Comparison of ENCODE assay signal across 8 cellular contexts in the genomic region with DNA sequence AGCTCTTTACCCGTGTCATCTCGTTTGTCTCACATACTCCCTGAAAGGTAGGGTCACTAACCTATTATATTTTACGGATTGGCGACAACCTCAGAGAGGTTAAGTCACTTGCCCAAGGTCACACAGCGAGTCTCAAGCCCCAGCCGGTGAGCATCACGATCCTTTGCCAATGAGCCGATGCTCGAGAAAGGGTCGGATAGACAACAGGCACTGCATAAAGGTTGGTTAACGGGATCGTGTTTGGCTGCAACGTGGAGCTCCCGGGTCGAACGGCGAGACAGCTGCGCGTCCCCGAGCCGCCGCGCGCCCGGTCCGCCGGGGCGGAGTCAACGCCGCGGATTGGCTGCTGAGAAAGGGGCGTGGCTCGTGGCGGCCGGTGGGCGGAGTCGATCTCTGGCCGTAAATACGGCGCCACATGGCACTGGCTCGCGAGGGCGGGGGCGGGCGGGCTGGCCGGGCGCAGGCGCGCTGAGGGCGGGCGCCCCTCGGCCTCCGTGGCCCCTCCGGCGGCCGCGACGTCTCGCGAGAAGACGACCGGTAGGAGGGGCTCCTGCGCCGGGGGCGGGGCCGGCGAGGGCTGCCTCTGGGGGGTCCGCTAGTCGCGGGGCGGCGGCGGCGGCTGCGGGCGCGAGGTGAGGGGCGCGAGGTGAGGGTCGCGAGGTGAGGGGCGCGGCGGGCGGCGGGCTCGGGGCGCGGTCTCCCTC. TPM values are rescaled to one million over a fixed set of nuclear protein-coding genes. Genes with fewer than 3 reads are reported as not detected.
DNase-seq lines count a peak whose midpoint lies in the region; ATAC-seq and TF ChIP-seq lines count a peak whose summit lies in the region.

A gene (plus strand): TSS at position 598 of the 704 bp plus-strand sequence. CDS start 29,029 bp downstream, outside the sequence.

- no peaks in the 10 kb centered on the region for H3K36me3 ChIP-seq in transverse colon

- H3K27me3 Mint-ChIP-seq in T-helper 17 cell = no peaks in the 10 kb centered on the region

- TF ChIP-seq CTCF in GM10266 (IDR thresholded peaks at IDR 0.05; ENCODE audit: control insufficient read depth, insufficient read depth, low read depth, missing control alignments) = no peak
- TF ChIP-seq CTCF in transverse colon (IDR thresholded peaks at IDR 0.05) = no peak

- no peak for TF ChIP-seq EP300 in transverse colon (IDR thresholded peaks at IDR 0.05; ENCODE audit: low read depth)

- no peaks in the 10 kb centered on the region for H3K36me3 Mint-ChIP-seq in T-helper 17 cell (ENCODE audit: low read depth)

- peak within 1 kb of the TSS; percentile 81 to 87 (median 86) for H3K27ac ChIP-seq in transverse colon

- intact Hi-C loops in left cardiac atrium (cut with DNase I) (no loop called here), posterior cingulate gyrus (cut with DNase I) (no loop called here), transverse colon (cut with DNase I; ENCODE audit: low total_unique reads) (no loop called here)

- no peaks in the 10 kb centered on the region for H3K9me3 ChIP-seq in T-helper 17 cell (ENCODE audit: control insufficient read depth, low read length, poor library complexity, severe bottlenecking)
- H3K9me3 ChIP-seq in transverse colon = no peaks in the 10 kb centered on the region

- peak within 1 kb of the TSS; percentile 97 for H3K27ac Mint-ChIP-seq in T-helper 17 cell

- ATAC-seq in HG02798 (IDR thresholded peaks at IDR 0.05; ENCODE audit: poor library complexity, unreplicated experiment) (peak; percentile 68), T-helper 17 cell (peak; percentile 83), left cardiac atrium (peak; percentile 87 to 93)

- peak within 1 kb of the TSS; percentile 90 for H3K4me3 Mint-ChIP-seq in T-helper 17 cell

- no peaks in the 10 kb centered on the region for H3K27me3 ChIP-seq in transverse colon

- peaks cover 4 to 34% (median 23%) of the 10 kb centered on the region in 4 donors for H3K4me1 ChIP-seq in transverse colon

- DNase-seq in GM10266 (ENCODE audit: extremely low spot score) = peak; percentile 99
- peak; percentile 93 for DNase-seq in NCI-H146 (lab: John Stamatoyannopoulos, UW)
- DNase-seq in T-helper 17 cell = peak; percentile 93 to 94 (median 94)
- DNase-seq in amygdala (lab: John Stamatoyannopoulos, UW) = peak; percentile 52 to 96 (median 90)
- DNase-seq in left cardiac atrium = peak; percentile 95
- peak; percentile 89 to 99 (median 94) for DNase-seq in posterior cingulate gyrus
- DNase-seq in transverse colon = peak; percentile 96

- WGBS in transverse colon (ENCODE audit: low coverage in 1 of 2), 2 donors = 1% methylated on average over 43 of the region's 89 CpGs; no CpG with 5 or more reads in 1 of the 2 donors

- H3K4me3 ChIP-seq in transverse colon = peak within 1 kb of the TSS; percentile 68 to 96 (median 88)

- in situ Hi-C loops in transverse colon (cut with MboI; ENCODE audit: low pct_ligation_motif_present in 1 of 4, low pct_unique_long_range_greater_than_20kb in 1 of 4, low sequenced_read_pairs in 3 of 4) = no loop called here

- peaks cover 42% of the 10 kb centered on the region for H3K4me1 Mint-ChIP-seq in T-helper 17 cell

- TF ChIP-seq POLR2A in transverse colon (IDR thresholded peaks at IDR 0.05) = no peak

RNA-seq across cellular contexts. Expression of the gene that starts here (rescaled TPM):
- total RNA-seq in T-helper 17 cell (10 to 100 TPM; 18.7 to 19.5 TPM), left cardiac atrium (10 to 100 TPM; 18.4 to 19.8 TPM), transverse colon (100 to 1,000 TPM in 1 of 4 donors, 10 to 100 TPM in 2, 1 to 10 TPM in 1; 7.6 to 136 (median 13.6) TPM)

Comparison
In these comparisons a context has a peak if more than half of its experiments do, and no peak if none do; other contexts are left out.
1. Peak in every context shown above with its lines: DNase-seq, ATAC-seq, H3K4me3 ChIP-seq and H3K27ac ChIP-seq.